8 cellular contexts compared by ENCODE assay signal in the genomic region with DNA sequence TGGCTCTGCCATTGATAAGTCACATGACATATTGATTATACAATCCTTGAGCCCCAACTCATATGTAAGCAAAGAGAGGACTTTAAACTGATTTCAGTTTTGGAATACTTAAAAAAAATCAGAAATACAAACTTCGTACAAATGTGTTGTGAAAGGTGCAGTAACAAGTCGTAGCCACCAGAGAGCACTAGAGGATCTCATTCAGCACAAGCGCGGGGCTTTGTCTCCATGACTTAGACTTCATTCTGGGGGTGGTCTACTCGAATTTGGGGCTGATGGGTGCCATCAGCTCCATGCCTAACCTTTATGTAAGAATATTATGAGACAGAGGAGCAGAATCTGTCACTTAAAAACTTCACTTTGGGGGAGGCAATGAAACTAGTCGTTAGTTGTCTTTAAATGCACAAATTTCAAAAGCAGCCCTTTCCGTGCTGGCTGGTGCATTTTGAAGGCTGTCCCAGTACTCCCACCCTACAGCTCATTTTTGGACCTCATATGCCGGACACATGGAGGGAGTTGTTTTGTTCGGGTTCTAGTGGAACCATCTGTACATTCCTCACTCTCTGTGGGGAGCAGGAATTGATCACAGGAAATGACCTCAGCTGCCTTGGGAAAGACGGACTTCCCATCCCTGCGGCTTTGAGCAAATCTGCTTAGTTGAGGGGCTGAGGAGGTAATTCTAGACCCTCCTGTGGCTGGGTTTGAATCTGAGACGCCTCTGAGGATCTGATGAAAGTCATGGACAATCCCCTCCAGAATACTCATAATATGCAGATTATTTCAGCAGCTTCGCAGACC. TPM values are rescaled to one million over a fixed set of nuclear protein-coding genes. Genes with fewer than 3 reads are reported as not detected.
DNase-seq lines count a peak whose midpoint lies in the region; ATAC-seq and TF ChIP-seq lines count a peak whose summit lies in the region.

No MANE protein-coding gene starts in this region.

- in situ Hi-C loops in KBM-7 (cut with MboI; ENCODE audit: low pct_unique_long_range_greater_than_20kb, low sequenced_read_pairs), result loop anchor here (10.0 kb wide), 1 partner anchor 376 kb away; no protein-coding TSS in a partner anchor

- peak overlapping the region; percentile 58 for H3K4me3 Mint-ChIP-seq in activated naive CD4-positive, alpha-beta T cell treated with anti-CD3 and anti-CD28 coated beads, Interleukin-2, amount 50 U/mL, for 24 hours

- WGBS in prostate gland, result 21% methylated on average over 13 of the region's 13 CpGs

- H3K4me1 Mint-ChIP-seq in activated naive CD4-positive, alpha-beta T cell treated with anti-CD3 and anti-CD28 coated beads, Interleukin-2, amount 50 U/mL, for 24 hours, result peaks cover 8% of the 10 kb centered on the region

- H3K36me3 Mint-ChIP-seq in activated naive CD4-positive, alpha-beta T cell treated with anti-CD3 and anti-CD28 coated beads, Interleukin-2, amount 50 U/mL, for 24 hours, result no peaks in the 10 kb centered on the region

- no peaks in the 10 kb centered on the region for H3K36me3 ChIP-seq in prostate gland

- no peaks in the 10 kb centered on the region for H3K4me1 ChIP-seq in prostate gland (replicated peaks)

- H3K27me3 ChIP-seq in prostate gland (replicated peaks; ENCODE audit: insufficient read depth), result peaks cover 2% of the 10 kb centered on the region

- peaks cover 15% of the 10 kb centered on the region for H3K27me3 Mint-ChIP-seq in activated naive CD4-positive, alpha-beta T cell treated with anti-CD3 and anti-CD28 coated beads, Interleukin-2, amount 50 U/mL, for 24 hours

- no peak for ATAC-seq in HG02678 (IDR thresholded peaks at IDR 0.05; ENCODE audit: unreplicated experiment)
- no peak for ATAC-seq in HG03439 (IDR thresholded peaks at IDR 0.05; ENCODE audit: unreplicated experiment)

- intact Hi-C loops in prostate gland (cut with DNase I), result loop anchor here (1.0 to 2.0 kb wide), 2 partner anchors 96 to 360 kb away; no protein-coding TSS in a partner anchor

- no peak for TF ChIP-seq POLR2A in prostate gland (IDR thresholded peaks at IDR 0.05)

- no peaks in the 10 kb centered on the region for H3K9me3 ChIP-seq in prostate gland

- H3K4me3 ChIP-seq in prostate gland, result no peak overlapping the region

- TF ChIP-seq CTCF in prostate gland (IDR thresholded peaks at IDR 0.05), result peak; percentile 73 to 89 (median 84)

- DNase-seq in Daoy (ENCODE audit: low read depth), result peak; percentile 80
- peak; percentile 60 for DNase-seq in KBM-7
- DNase-seq in RPMI8226, result peak; percentile 54
- DNase-seq in glomerular visceral epithelial cell (ENCODE audit: extremely low spot score), result peak; percentile 50
- no peak for DNase-seq in prostate gland (ENCODE audit: low spot score)

- no peak overlapping the region for H3K27ac Mint-ChIP-seq in activated naive CD4-positive, alpha-beta T cell treated with anti-CD3 and anti-CD28 coated beads, Interleukin-2, amount 50 U/mL, for 24 hours

- H3K9me3 Mint-ChIP-seq in activated naive CD4-positive, alpha-beta T cell treated with anti-CD3 and anti-CD28 coated beads, Interleukin-2, amount 50 U/mL, for 24 hours, result no peaks in the 10 kb centered on the region

- H3K27ac ChIP-seq in prostate gland, result no peak overlapping the region

RNA-seq across cellular contexts. Expression of a gene that starts 27.5 kb away (rescaled TPM):
- total RNA-seq in Daoy (2014; rRNA removed; shearing (Covaris generic)), result not detected in 2 replicates
- 10 to 100 TPM; 22.1 to 27.3 TPM for total RNA-seq in prostate gland

RNA-seq across cellular contexts. Expression of a gene that starts 49.2 kb away (rescaled TPM):
- 2.0 and 5.2 TPM in 2 replicates for total RNA-seq in Daoy (2014; rRNA removed; shearing (Covaris generic))
- 1 to 10 TPM; 2.7 to 5.1 TPM for total RNA-seq in prostate gland

Comparison
In these comparisons a context has a peak if more than half of its experiments do, and no peak if none do; other contexts are left out.
1. RNA of a gene that starts 27.5 kb away (total RNA-seq): 22.1 to 27.3 TPM in prostate gland; not detected in Daoy; every median in the first group is over 10 times any median in the second.